ENCODE assay signal across 1 cellular context in the genomic region with DNA sequence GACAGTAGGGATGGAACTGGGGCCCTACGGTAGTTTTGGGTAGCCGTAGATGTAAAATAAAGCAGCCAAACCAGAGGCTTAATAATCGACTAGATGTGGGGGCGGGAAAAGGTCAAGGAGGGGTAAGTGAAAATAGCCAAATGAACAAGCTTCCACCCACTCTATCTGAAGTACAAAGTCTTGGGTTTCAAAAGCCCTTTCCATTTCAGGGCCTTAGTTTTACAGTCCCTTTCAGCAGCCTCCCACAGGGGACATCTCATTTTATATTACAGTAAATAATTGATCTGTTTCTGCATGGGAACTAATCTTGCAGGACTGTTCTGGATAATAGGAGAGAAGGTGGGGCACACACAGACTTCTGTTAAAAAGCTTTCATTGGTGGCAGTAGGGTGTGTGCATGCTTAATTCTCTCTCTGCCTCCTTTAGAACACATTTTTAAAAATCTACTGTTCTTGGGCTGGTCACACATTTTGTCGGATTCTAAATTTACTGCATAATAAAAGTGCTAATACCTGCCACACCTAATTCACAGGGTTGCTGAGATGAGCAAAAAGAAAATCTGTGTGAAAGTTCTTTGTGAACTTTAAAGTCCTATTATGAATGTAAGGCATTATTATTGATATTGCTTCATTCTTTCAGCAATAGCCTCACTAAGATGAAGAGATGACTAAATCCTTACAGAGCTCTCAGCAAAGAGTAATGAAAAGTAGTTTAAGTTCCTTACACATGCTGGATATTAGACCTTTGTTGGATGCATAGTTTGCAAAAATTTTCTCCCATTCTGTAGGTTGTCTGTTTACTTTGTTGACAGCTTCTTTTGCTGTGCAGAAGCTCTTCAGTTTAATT.
TF ChIP-seq lines count a peak whose summit lies in the region.

No MANE protein-coding gene starts in this region.

TF ChIP-seq in GM12878, 131 proteins besides CTCF, POLR2A, EP300 and RAD21 (continued from another document and continues in another):
- TF ChIP-seq, protein P1, sequence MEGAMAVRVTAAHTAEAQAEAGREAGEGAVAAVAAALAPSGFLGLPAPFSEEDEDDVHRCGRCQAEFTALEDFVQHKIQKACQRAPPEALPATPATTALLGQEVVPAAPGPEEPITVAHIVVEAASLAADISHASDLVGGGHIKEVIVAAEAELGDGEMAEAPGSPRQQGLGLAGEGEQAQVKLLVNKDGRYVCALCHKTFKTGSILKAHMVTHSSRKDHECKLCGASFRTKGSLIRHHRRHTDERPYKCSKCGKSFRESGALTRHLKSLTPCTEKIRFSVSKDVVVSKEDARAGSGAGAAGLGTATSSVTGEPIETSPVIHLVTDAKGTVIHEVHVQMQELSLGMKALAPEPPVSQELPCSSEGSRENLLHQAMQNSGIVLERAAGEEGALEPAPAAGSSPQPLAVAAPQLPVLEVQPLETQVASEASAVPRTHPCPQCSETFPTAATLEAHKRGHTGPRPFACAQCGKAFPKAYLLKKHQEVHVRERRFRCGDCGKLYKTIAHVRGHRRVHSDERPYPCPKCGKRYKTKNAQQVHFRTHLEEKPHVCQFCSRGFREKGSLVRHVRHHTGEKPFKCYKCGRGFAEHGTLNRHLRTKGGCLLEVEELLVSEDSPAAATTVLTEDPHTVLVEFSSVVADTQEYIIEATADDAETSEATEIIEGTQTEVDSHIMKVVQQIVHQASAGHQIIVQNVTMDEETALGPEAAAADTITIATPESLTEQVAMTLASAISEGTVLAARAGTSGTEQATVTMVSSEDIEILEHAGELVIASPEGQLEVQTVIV (IDR thresholded peaks at IDR 0.05; ENCODE audit: borderline replicate concordance, partially characterized antibody), result no peak
- TF ChIP-seq IRF4 (IDR thresholded peaks at IDR 0.05; ENCODE audit: low read depth, low read length) (peak; percentile 89), FOXM1 (IDR thresholded peaks at IDR 0.05; ENCODE audit: low read depth, low read length) (peak; percentile 90), CBX5 (IDR thresholded peaks at IDR 0.05; ENCODE audit: low read depth) (peak; percentile 72; the same call in 1 of the 2 replicates), EED (IDR thresholded peaks at IDR 0.05; ENCODE audit: low read depth) (peak; percentile 26; the same call in 1 of the 2 replicates), RFX5 (IDR thresholded peaks at IDR 0.05; ENCODE audit: low read depth, low read length) (no peak), ETV6 (conservative IDR thresholded peaks at IDR 0.05 in 1 of 2, IDR thresholded peaks at IDR 0.05 in 1 of 2; ENCODE audit: borderline replicate concordance in 1 of 2, low read depth in 1 of 2) (0 out of 4 replicates have a peak, but pooled peaks of 1 of the 2 experiments have one; percentile 64), MXI1 (IDR thresholded peaks at IDR 0.05; ENCODE audit: low read depth, low read length) (peak; percentile 60), E2F8 (IDR thresholded peaks at IDR 0.05; ENCODE audit: low read depth, partially characterized antibody) (peak; percentile 42), WRNIP1 (IDR thresholded peaks at IDR 0.05; ENCODE audit: borderline replicate concordance, low read depth, low read length) (peak; percentile 85; the same call in 1 of the 2 replicates), SIX5 (IDR thresholded peaks at IDR 0.05; ENCODE audit: low read depth, low read length, severe bottlenecking) (no peak), KLF5 (IDR thresholded peaks at IDR 0.05; ENCODE audit: partially characterized antibody) (peak; percentile 20), SMARCA5 (IDR thresholded peaks at IDR 0.05) (peak; percentile 29; the same call in 1 of the 2 replicates), NR2C2 (IDR thresholded peaks at IDR 0.05; ENCODE audit: borderline replicate concordance, control insufficient read depth, insufficient read length, low read depth) (no peak), ELK1 (IDR thresholded peaks at IDR 0.05; ENCODE audit: low read depth, low read length) (no peak), ATF7 (IDR thresholded peaks at IDR 0.05; ENCODE audit: low read depth) (peak; percentile 72), PAX5 (IDR thresholded peaks at IDR 0.05; ENCODE audit: borderline replicate concordance, low read depth, low read length) (peak; percentile 84), BMI1 (IDR thresholded peaks at IDR 0.05; ENCODE audit: borderline replicate concordance) (peak; percentile 34; the same call in 1 of the 2 replicates), TCF7 (IDR thresholded peaks at IDR 0.05; ENCODE audit: borderline replicate concordance) (peak; percentile 71; the same call in 1 of the 2 replicates), SMAD1 (IDR thresholded peaks at IDR 0.05; ENCODE audit: low read depth, partially characterized antibody) (peak; percentile 55), DPF2 (IDR thresholded peaks at IDR 0.05) (peak; percentile 74), POLR2AphosphoS2 (IDR thresholded peaks at IDR 0.05; ENCODE audit: low read depth, low read length) (no peak), NR2F1 (conservative IDR thresholded peaks at IDR 0.05) (peak; percentile 98), RCOR1 (conservative IDR thresholded peaks at IDR 0.05; ENCODE audit: low read depth, low read length) (no peak), NFIC (IDR thresholded peaks at IDR 0.05; ENCODE audit: low read depth, low read length) (peak; percentile 90), GATAD2B (conservative IDR thresholded peaks at IDR 0.05; ENCODE audit: low read depth) (peak; percentile 70), MLLT1 (IDR thresholded peaks at IDR 0.05) (0 out of 2 replicates have a peak, but pooled peaks have one; percentile 7), IKZF1 (conservative IDR thresholded peaks at IDR 0.05) (peak; percentile 86), EGR1 (IDR thresholded peaks at IDR 0.05; ENCODE audit: borderline replicate concordance in 1 of 2, low read depth in 2 of 2, low read length in 2 of 2) (peak in 1 of 2 experiments; percentile 93; a peak in 2 of 3 replicates), RAD51 (IDR thresholded peaks at IDR 0.05) (peak; percentile 28; the same call in 1 of the 2 replicates)
- TF ChIP-seq, protein P2, sequence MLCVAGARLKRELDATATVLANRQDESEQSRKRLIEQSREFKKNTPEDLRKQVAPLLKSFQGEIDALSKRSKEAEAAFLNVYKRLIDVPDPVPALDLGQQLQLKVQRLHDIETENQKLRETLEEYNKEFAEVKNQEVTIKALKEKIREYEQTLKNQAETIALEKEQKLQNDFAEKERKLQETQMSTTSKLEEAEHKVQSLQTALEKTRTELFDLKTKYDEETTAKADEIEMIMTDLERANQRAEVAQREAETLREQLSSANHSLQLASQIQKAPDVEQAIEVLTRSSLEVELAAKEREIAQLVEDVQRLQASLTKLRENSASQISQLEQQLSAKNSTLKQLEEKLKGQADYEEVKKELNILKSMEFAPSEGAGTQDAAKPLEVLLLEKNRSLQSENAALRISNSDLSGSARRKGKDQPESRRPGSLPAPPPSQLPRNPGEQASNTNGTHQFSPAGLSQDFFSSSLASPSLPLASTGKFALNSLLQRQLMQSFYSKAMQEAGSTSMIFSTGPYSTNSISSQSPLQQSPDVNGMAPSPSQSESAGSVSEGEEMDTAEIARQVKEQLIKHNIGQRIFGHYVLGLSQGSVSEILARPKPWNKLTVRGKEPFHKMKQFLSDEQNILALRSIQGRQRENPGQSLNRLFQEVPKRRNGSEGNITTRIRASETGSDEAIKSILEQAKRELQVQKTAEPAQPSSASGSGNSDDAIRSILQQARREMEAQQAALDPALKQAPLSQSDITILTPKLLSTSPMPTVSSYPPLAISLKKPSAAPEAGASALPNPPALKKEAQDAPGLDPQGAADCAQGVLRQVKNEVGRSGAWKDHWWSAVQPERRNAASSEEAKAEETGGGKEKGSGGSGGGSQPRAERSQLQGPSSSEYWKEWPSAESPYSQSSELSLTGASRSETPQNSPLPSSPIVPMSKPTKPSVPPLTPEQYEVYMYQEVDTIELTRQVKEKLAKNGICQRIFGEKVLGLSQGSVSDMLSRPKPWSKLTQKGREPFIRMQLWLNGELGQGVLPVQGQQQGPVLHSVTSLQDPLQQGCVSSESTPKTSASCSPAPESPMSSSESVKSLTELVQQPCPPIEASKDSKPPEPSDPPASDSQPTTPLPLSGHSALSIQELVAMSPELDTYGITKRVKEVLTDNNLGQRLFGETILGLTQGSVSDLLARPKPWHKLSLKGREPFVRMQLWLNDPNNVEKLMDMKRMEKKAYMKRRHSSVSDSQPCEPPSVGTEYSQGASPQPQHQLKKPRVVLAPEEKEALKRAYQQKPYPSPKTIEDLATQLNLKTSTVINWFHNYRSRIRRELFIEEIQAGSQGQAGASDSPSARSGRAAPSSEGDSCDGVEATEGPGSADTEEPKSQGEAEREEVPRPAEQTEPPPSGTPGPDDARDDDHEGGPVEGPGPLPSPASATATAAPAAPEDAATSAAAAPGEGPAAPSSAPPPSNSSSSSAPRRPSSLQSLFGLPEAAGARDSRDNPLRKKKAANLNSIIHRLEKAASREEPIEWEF (IDR thresholded peaks at IDR 0.05; ENCODE audit: insufficient replicate concordance, low read depth, low read length), result peak; percentile 74
- TF ChIP-seq, protein P3, sequence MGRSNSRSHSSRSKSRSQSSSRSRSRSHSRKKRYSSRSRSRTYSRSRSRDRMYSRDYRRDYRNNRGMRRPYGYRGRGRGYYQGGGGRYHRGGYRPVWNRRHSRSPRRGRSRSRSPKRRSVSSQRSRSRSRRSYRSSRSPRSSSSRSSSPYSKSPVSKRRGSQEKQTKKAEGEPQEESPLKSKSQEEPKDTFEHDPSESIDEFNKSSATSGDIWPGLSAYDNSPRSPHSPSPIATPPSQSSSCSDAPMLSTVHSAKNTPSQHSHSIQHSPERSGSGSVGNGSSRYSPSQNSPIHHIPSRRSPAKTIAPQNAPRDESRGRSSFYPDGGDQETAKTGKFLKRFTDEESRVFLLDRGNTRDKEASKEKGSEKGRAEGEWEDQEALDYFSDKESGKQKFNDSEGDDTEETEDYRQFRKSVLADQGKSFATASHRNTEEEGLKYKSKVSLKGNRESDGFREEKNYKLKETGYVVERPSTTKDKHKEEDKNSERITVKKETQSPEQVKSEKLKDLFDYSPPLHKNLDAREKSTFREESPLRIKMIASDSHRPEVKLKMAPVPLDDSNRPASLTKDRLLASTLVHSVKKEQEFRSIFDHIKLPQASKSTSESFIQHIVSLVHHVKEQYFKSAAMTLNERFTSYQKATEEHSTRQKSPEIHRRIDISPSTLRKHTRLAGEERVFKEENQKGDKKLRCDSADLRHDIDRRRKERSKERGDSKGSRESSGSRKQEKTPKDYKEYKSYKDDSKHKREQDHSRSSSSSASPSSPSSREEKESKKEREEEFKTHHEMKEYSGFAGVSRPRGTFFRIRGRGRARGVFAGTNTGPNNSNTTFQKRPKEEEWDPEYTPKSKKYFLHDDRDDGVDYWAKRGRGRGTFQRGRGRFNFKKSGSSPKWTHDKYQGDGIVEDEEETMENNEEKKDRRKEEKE (IDR thresholded peaks at IDR 0.05), result no peak
- TF ChIP-seq, protein P4, sequence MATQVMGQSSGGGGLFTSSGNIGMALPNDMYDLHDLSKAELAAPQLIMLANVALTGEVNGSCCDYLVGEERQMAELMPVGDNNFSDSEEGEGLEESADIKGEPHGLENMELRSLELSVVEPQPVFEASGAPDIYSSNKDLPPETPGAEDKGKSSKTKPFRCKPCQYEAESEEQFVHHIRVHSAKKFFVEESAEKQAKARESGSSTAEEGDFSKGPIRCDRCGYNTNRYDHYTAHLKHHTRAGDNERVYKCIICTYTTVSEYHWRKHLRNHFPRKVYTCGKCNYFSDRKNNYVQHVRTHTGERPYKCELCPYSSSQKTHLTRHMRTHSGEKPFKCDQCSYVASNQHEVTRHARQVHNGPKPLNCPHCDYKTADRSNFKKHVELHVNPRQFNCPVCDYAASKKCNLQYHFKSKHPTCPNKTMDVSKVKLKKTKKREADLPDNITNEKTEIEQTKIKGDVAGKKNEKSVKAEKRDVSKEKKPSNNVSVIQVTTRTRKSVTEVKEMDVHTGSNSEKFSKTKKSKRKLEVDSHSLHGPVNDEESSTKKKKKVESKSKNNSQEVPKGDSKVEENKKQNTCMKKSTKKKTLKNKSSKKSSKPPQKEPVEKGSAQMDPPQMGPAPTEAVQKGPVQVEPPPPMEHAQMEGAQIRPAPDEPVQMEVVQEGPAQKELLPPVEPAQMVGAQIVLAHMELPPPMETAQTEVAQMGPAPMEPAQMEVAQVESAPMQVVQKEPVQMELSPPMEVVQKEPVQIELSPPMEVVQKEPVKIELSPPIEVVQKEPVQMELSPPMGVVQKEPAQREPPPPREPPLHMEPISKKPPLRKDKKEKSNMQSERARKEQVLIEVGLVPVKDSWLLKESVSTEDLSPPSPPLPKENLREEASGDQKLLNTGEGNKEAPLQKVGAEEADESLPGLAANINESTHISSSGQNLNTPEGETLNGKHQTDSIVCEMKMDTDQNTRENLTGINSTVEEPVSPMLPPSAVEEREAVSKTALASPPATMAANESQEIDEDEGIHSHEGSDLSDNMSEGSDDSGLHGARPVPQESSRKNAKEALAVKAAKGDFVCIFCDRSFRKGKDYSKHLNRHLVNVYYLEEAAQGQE (IDR thresholded peaks at IDR 0.05; ENCODE audit: low read depth, low read length), result 0 out of 2 replicates have a peak, but pooled peaks have one; percentile 46
